ENCODE assay signal across 8 cellular contexts in the genomic region with DNA sequence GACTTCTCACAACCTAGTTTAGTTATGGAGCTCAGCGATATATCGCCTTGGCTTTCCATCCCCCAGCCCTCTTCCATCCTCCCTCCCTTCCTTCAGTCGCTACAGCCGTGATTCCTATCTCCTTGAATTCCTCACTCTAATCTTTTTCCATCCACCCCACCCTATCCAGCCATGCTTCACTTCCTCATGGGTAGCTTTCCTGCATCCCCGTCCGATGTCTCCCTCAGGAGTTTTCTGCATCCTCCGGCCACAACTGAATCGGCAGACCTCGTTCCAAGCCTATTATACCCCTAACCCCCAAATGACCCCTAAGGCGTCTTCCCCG. TPM values are rescaled to one million over a fixed set of nuclear protein-coding genes. Genes with fewer than 3 reads are reported as not detected.
DNase-seq lines count a peak whose midpoint lies in the region; ATAC-seq and TF ChIP-seq lines count a peak whose summit lies in the region.

No MANE protein-coding gene starts in this region.

- DNase-seq in activated naive CD4-positive, alpha-beta T cell treated with Interleukin-2 at 50 U/mL for 16 hours: no peak
- DNase-seq in T-helper 17 cell: no peak
- DNase-seq in heart left ventricle: no peak
- peak; percentile 33 for DNase-seq in retina
- no peak for DNase-seq in DMS 273 treated with DMSO at 0.1 percent for 48 hours (lab: John Stamatoyannopoulos, UW)

- peak overlapping the region; percentile 92 for H3K27ac Mint-ChIP-seq in activated naive CD4-positive, alpha-beta T cell treated with anti-CD3 and anti-CD28 coated beads, Interleukin-2, amount 50 U/mL, for 24 hours
- H3K27ac Mint-ChIP-seq in T-helper 17 cell: peak overlapping the region; percentile 92

- H3K36me3 Mint-ChIP-seq in activated naive CD4-positive, alpha-beta T cell treated with anti-CD3 and anti-CD28 coated beads, Interleukin-2, amount 50 U/mL, for 24 hours: peaks cover 4% of the 10 kb centered on the region
- peaks cover 3% of the 10 kb centered on the region for H3K36me3 Mint-ChIP-seq in T-helper 17 cell (ENCODE audit: low read depth)

- peak overlapping the region; percentile 94 for H3K4me3 Mint-ChIP-seq in activated naive CD4-positive, alpha-beta T cell treated with anti-CD3 and anti-CD28 coated beads, Interleukin-2, amount 50 U/mL, for 24 hours
- peak overlapping the region; percentile 97 for H3K4me3 Mint-ChIP-seq in T-helper 17 cell

- H3K9me3 Mint-ChIP-seq in activated naive CD4-positive, alpha-beta T cell treated with anti-CD3 and anti-CD28 coated beads, Interleukin-2, amount 50 U/mL, for 24 hours: no peaks in the 10 kb centered on the region

- H3K36me3 ChIP-seq in heart left ventricle: peaks cover 0 to 8% (median 0%) of the 10 kb centered on the region in 9 donors

- H3K4me3 ChIP-seq in heart left ventricle: peak overlapping the region; percentile 37 to 92 (median 66)

- peaks cover 14% of the 10 kb centered on the region for H3K4me1 Mint-ChIP-seq in activated naive CD4-positive, alpha-beta T cell treated with anti-CD3 and anti-CD28 coated beads, Interleukin-2, amount 50 U/mL, for 24 hours
- peaks cover 24% of the 10 kb centered on the region for H3K4me1 Mint-ChIP-seq in T-helper 17 cell

- ATAC-seq in T-helper 17 cell (no peak), heart left ventricle (peak in 2 of 4 donors; percentile 3 to 4), HG02840 (IDR thresholded peaks at IDR 0.05; ENCODE audit: low FRiP score, unreplicated experiment) (no peak), HG02938 (IDR thresholded peaks at IDR 0.05; ENCODE audit: unreplicated experiment) (no peak)

- no peaks in the 10 kb centered on the region for H3K27me3 Mint-ChIP-seq in activated naive CD4-positive, alpha-beta T cell treated with anti-CD3 and anti-CD28 coated beads, Interleukin-2, amount 50 U/mL, for 24 hours
- H3K27me3 Mint-ChIP-seq in T-helper 17 cell: no peaks in the 10 kb centered on the region

- no peaks in the 10 kb centered on the region for H3K9me3 ChIP-seq in T-helper 17 cell (ENCODE audit: control insufficient read depth, low read length, poor library complexity, severe bottlenecking)
- no peaks in the 10 kb centered on the region for H3K9me3 ChIP-seq in heart left ventricle

- peaks cover 0 to 19% (median 2%) of the 10 kb centered on the region in 12 donors for H3K4me1 ChIP-seq in heart left ventricle

- no peak for TF ChIP-seq CTCF in heart left ventricle (IDR thresholded peaks at IDR 0.05)

- peak overlapping the region; percentile 61 to 88 (median 83) for H3K27ac ChIP-seq in heart left ventricle

- H3K27me3 ChIP-seq in heart left ventricle: no peaks in the 10 kb centered on the region

- intact Hi-C loops in heart left ventricle (cut with DNase I): loop anchor here in 1 of 10 donors (2.0 kb wide), 2 partner anchors 29 to 115 kb away; no protein-coding TSS in a partner anchor

- 0 to 35% (median 17%) methylated on average over 11 of the region's 11 CpGs for WGBS in heart left ventricle, 4 donors

- TF ChIP-seq POLR2A in heart left ventricle (IDR thresholded peaks at IDR 0.05): no peak

RNA-seq across cellular contexts. Expression of gene SNX12, which starts 0.4 kb away (rescaled TPM):
- 10 to 100 TPM; 32.4 to 35.4 TPM for total RNA-seq in T-helper 17 cell
- total RNA-seq in heart left ventricle: 10 to 100 TPM; 40.2 to 62.5 (median 47.7) TPM
- 10 to 100 TPM; 20.8 to 64.5 TPM for polyA plus RNA-seq in heart left ventricle

RNA-seq across cellular contexts. Expression of gene FOXO4, which starts 28.0 kb away (rescaled TPM):
- total RNA-seq in T-helper 17 cell: 10 to 100 TPM; 23.4 to 40.1 TPM
- 10 to 100 TPM; 24.5 to 48.7 (median 37.0) TPM for total RNA-seq in heart left ventricle
- polyA plus RNA-seq in heart left ventricle: 10 to 100 TPM; 23.2 to 32.7 TPM

RNA-seq across cellular contexts. Expression of gene CXorf65, which starts 38.9 kb away (rescaled TPM):
- 10 to 100 TPM; 57.7 to 68.3 TPM for total RNA-seq in T-helper 17 cell
- total RNA-seq in heart left ventricle: not detected
- not detected for polyA plus RNA-seq in heart left ventricle

RNA-seq across cellular contexts. Expression of gene IL2RG, which starts 43.7 kb away (rescaled TPM):
- total RNA-seq in T-helper 17 cell (100 to 1,000 TPM; 347 to 400 TPM), heart left ventricle (10 to 100 TPM in 2 of 9 donors, 1 to 10 TPM in 4, under 1 TPM in 3; 0.44 to 25.2 (median 2.1) TPM)
- polyA plus RNA-seq in heart left ventricle: 1 to 10 TPM; 1.4 to 2.0 TPM

RNA-seq across cellular contexts. Expression of gene MED12, which starts 50.7 kb away (rescaled TPM):
- total RNA-seq in T-helper 17 cell: 10 to 100 TPM; 66.2 to 79.2 TPM
- total RNA-seq in heart left ventricle: 10 to 100 TPM; 15.0 to 37.4 (median 25.8) TPM
- 1 to 10 TPM; 6.2 to 8.9 TPM for polyA plus RNA-seq in heart left ventricle

Comparison
In these comparisons a context has a peak if more than half of its experiments do, and no peak if none do; other contexts are left out.
1. RNA of gene CXorf65, which starts 38.9 kb away (total RNA-seq): 57.7 to 68.3 TPM in T-helper 17 cell; not detected in heart left ventricle; every median in the first group is over 10 times any median in the second.